In genomic region chr1:207010726-207011125, GRCh38 we compare ENCODE assay signal across 25 cellular contexts. TPM values are rescaled to one million over a fixed set of nuclear protein-coding genes. Genes with fewer than 3 reads are reported as not detected.
DNase-seq lines count a peak whose midpoint lies in the region; ATAC-seq and TF ChIP-seq lines count a peak whose summit lies in the region.
"Had no signal": no experiment of that assay in that cellular context is flagged by ENCODE, and none has a peak within 500 bp of the region (broad histone marks: within the 10 kb centered on the region; RNA-seq: fewer than 3 reads in every experiment).

No MANE protein-coding gene starts in this region.

- peaks cover 39% of the 10 kb centered on the region for H3K36me3 Mint-ChIP-seq in Calu3 (ENCODE audit: insufficient read depth, unreplicated experiment)
- H3K36me3 Mint-ChIP-seq: CD8-positive, alpha-beta T cell had no signal

- H3K9me3 ChIP-seq in left lung (no peaks in the 10 kb centered on the region), prostate gland (no peaks in the 10 kb centered on the region), upper lobe of right lung (no peaks in the 10 kb centered on the region)
- H3K9me3 ChIP-seq: SK-N-SH had no signal

- peaks cover 9% of the 10 kb centered on the region for H3K9me3 Mint-ChIP-seq in Calu3 (ENCODE audit: low read depth, unreplicated experiment)
- H3K9me3 Mint-ChIP-seq: CD8-positive, alpha-beta T cell had no signal

- H3K27me3 Mint-ChIP-seq in Calu3 (ENCODE audit: unreplicated experiment), result no peaks in the 10 kb centered on the region

- intact Hi-C loops in Calu3 (cut with micrococcal nuclease; ENCODE audit: unreplicated experiment) (no loop called here), left lung (cut with DNase I) (no loop called here), prostate gland (cut with DNase I) (no loop called here), upper lobe of right lung (cut with DNase I) (no loop called here)

- H3K4me3 ChIP-seq in left lung (no peak overlapping the region), prostate gland (no peak overlapping the region), upper lobe of right lung (no peak overlapping the region)

- BruUV-seq in Calu3 (replicated peaks; lab: Mats Ljungman, UMichigan), result no TSS peak

- H3K27ac ChIP-seq in left lung (peak overlapping the region; percentile 48 to 69), prostate gland (peak overlapping the region; percentile 59 to 88), upper lobe of right lung (peak overlapping the region; percentile 77)
- H3K27ac ChIP-seq: HL-60 had no signal

- H3K27me3 ChIP-seq in left lung (no peaks in the 10 kb centered on the region), prostate gland (replicated peaks; ENCODE audit: insufficient read depth) (no peaks in the 10 kb centered on the region), upper lobe of right lung (no peaks in the 10 kb centered on the region)

- no peak for DNase-seq in Calu3
- no peak for DNase-seq in left lung
- DNase-seq in prostate gland (ENCODE audit: low spot score), result no peak
- no peak for DNase-seq in upper lobe of right lung
- DNase-seq in NCI-H1048 (lab: John Stamatoyannopoulos, UW), result no peak
- DNase-seq in GM10266 (ENCODE audit: extremely low spot score), result no peak
- DNase-seq: C1 segment of cervical spinal cord; Caco-2; CD8-positive, alpha-beta T cell; DMS 273 treated with DMSO at 0.1 percent for 48 hours; DMS79; EL; GDM1; Kasumi-1; NCI-H1105; NCI-H146; NCI-H1930; NCI-H446; NCI-H524 treated with DMSO at 0.1 percent for 48 hours; NCI-H774; SK-N-SH had no signal

- H3K27ac Mint-ChIP-seq in Calu3 (ENCODE audit: unreplicated experiment), result peak overlapping the region; percentile 68
- H3K27ac Mint-ChIP-seq: CD8-positive, alpha-beta T cell had no signal

- 100% methylated on average over 2 of the region's 2 CpGs for WGBS in prostate gland

- CTCF ChIA-PET in Calu3 (lab: Charles Lee), result interaction anchor here (1.5 to 2.9 kb wide), 3 partner anchors 10 to 42 kb away, joined by 3 to 25 read pairs (median 10); partner anchors contain the start of gene PFKFB2

- H3K36me3 ChIP-seq in left lung, result no peaks in the 10 kb centered on the region
- H3K36me3 ChIP-seq in prostate gland, result no peaks in the 10 kb centered on the region
- no peaks in the 10 kb centered on the region for H3K36me3 ChIP-seq in upper lobe of right lung

- H3K4me1 Mint-ChIP-seq in Calu3 (ENCODE audit: low read depth, unreplicated experiment), result peaks cover 94% of the 10 kb centered on the region

- no peak for TF ChIP-seq POLR2A in prostate gland (IDR thresholded peaks at IDR 0.05)

- no peak overlapping the region for H3K4me3 Mint-ChIP-seq in Calu3 (ENCODE audit: low read depth, unreplicated experiment)
- H3K4me3 Mint-ChIP-seq: CD8-positive, alpha-beta T cell had no signal

- ATAC-seq in left lung (peak; percentile 71), upper lobe of right lung (peak; percentile 73), GM18909 (IDR thresholded peaks at IDR 0.05; ENCODE audit: poor library complexity, unreplicated experiment) (no peak)
- ATAC-seq: CD8-positive, alpha-beta T cell had no signal

- H3K4me1 ChIP-seq in left lung (peaks cover 0 to 5% of the 10 kb centered on the region in 2 donors), prostate gland (replicated peaks) (peaks cover 14% of the 10 kb centered on the region), upper lobe of right lung (peaks cover 16% of the 10 kb centered on the region)

- TF ChIP-seq CTCF in Calu3 (IDR thresholded peaks at IDR 0.05; ENCODE audit: unreplicated experiment) (no peak), left lung (IDR thresholded peaks at IDR 0.05) (no peak), prostate gland (IDR thresholded peaks at IDR 0.05) (no peak), upper lobe of right lung (IDR thresholded peaks at IDR 0.05) (no peak), GM10266 (IDR thresholded peaks at IDR 0.05; ENCODE audit: control insufficient read depth, insufficient read depth, low read depth, missing control alignments) (no peak)

RNA-seq across cellular contexts. Expression of gene C1orf116, which starts 21.8 kb away (rescaled TPM):
- total RNA-seq in Calu3 (2022) (106 and 124 TPM in 2 replicates), left lung (100 to 1,000 TPM; 101 to 212 TPM), prostate gland (100 to 1,000 TPM in 1 of 2 donors, 10 to 100 TPM in 1; 36.5 to 107 TPM), upper lobe of right lung (128 TPM)
- total RNA-seq: M059J had no signal

RNA-seq across cellular contexts. Expression of gene YOD1, which starts 40.3 kb away (rescaled TPM):
- total RNA-seq in Calu3 (2022) (17.7 and 22.4 TPM in 2 replicates), left lung (1 to 10 TPM; 7.3 to 9.9 TPM), prostate gland (10 to 100 TPM in 1 of 2 donors, 1 to 10 TPM in 1; 6.2 to 10.8 TPM), upper lobe of right lung (7.0 TPM)

RNA-seq across cellular contexts. Expression of gene FCAMR, which starts 40.5 kb away (rescaled TPM):
- total RNA-seq in Calu3 (2022), result not detected in 2 replicates
- total RNA-seq in left lung, result not detected
- 1 to 10 TPM in 1 of 2 donors, not detected in 1; 2.3 TPM for total RNA-seq in prostate gland
- total RNA-seq in upper lobe of right lung, result not detected
- total RNA-seq: A673; CD8-positive, alpha-beta T cell; M059J had no signal

RNA-seq across cellular contexts. Expression of gene PFKFB2, which starts 42.3 kb away (rescaled TPM):
- total RNA-seq in Calu3 (2022) (52.0 and 54.4 TPM in 2 replicates), left lung (10 to 100 TPM; 52.6 to 63.8 TPM), prostate gland (1 to 10 TPM; 5.6 to 6.1 TPM), upper lobe of right lung (49.9 TPM)
